Comparison of ENCODE assay signal across 12 cellular contexts in genomic region chr10:86355571-86356038, GRCh38. TPM values are rescaled to one million over a fixed set of nuclear protein-coding genes. Genes with fewer than 3 reads are reported as not detected.
DNase-seq lines count a peak whose midpoint lies in the region; TF ChIP-seq lines count a peak whose summit lies in the region.
"Had no signal": no experiment of that assay in that cellular context is flagged by ENCODE, and none has a peak within 500 bp of the region (broad histone marks: within the 10 kb centered on the region; RNA-seq: fewer than 3 reads in every experiment).

No MANE protein-coding gene starts in this region.

- no peak overlapping the region for H3K27ac ChIP-seq in transverse colon
- H3K27ac ChIP-seq in effector memory CD4-positive, alpha-beta T cell (ENCODE audit: insufficient read depth, low read length, poor library complexity, severe bottlenecking) = no peak overlapping the region
- H3K27ac ChIP-seq: thoracic aorta had no signal

- H3K9me3 ChIP-seq in transverse colon = no peaks in the 10 kb centered on the region
- H3K9me3 ChIP-seq in effector memory CD4-positive, alpha-beta T cell (ENCODE audit: control insufficient read depth, low read length) = no peaks in the 10 kb centered on the region
- H3K9me3 ChIP-seq: thoracic aorta had no signal

- no peaks in the 10 kb centered on the region for H3K9me3 Mint-ChIP-seq in MCF 10A (ENCODE audit: unreplicated experiment)

- H3K4me1 Mint-ChIP-seq in MCF 10A (ENCODE audit: insufficient read depth, unreplicated experiment) = no peaks in the 10 kb centered on the region

- H3K27ac Mint-ChIP-seq in MCF 10A (ENCODE audit: low read depth, unreplicated experiment) = no peak overlapping the region

- intact Hi-C loops in transverse colon (cut with DNase I; ENCODE audit: low total_unique reads) = no loop called here
- intact Hi-C loops in MCF 10A (cut with micrococcal nuclease) = no loop called here

- CTCF ChIA-PET in MCF 10A (lab: Yijun Ruan, JAX) = interaction anchor here (1.1 to 1.5 kb wide), 2 partner anchors 9 to 256 kb away, joined by 3 to 7 read pairs; no protein-coding TSS in a partner anchor

- POLR2A ChIA-PET in MCF 10A (lab: Yijun Ruan, JAX) = no interaction called here

- no peak for TF ChIP-seq CTCF in transverse colon (IDR thresholded peaks at IDR 0.05)
- no peak for TF ChIP-seq CTCF in MCF 10A (IDR thresholded peaks at IDR 0.05; ENCODE audit: unreplicated experiment)

- no peak overlapping the region for H3K4me3 Mint-ChIP-seq in MCF 10A (ENCODE audit: unreplicated experiment)

- in situ Hi-C loops in transverse colon (cut with MboI; ENCODE audit: low pct_ligation_motif_present in 1 of 4, low pct_unique_long_range_greater_than_20kb in 1 of 4, low sequenced_read_pairs in 3 of 4) = loop anchor here in 2 of 4 donors (25.0 kb wide), 3 partner anchors 268 to 818 kb away; no protein-coding TSS in a partner anchor

- no peaks in the 10 kb centered on the region for H3K36me3 ChIP-seq in transverse colon
- no peaks in the 10 kb centered on the region for H3K36me3 ChIP-seq in effector memory CD4-positive, alpha-beta T cell (ENCODE audit: control insufficient read depth, insufficient read depth, low read length)
- H3K36me3 ChIP-seq: thoracic aorta had no signal

- H3K4me1 ChIP-seq in transverse colon = peaks cover 0 to 11% (median 0%) of the 10 kb centered on the region in 4 donors
- no peaks in the 10 kb centered on the region for H3K4me1 ChIP-seq in effector memory CD4-positive, alpha-beta T cell (ENCODE audit: control insufficient read depth, insufficient read depth, low read length, poor library complexity, severe bottlenecking)

- WGBS in transverse colon (ENCODE audit: low coverage in 1 of 2), 2 donors = 52% methylated on average over 8 of the region's 8 CpGs; no CpG with 5 or more reads in 1 of the 2 donors

- no peak for TF ChIP-seq EP300 in transverse colon (IDR thresholded peaks at IDR 0.05; ENCODE audit: low read depth)

- no peak overlapping the region for H3K4me3 ChIP-seq in transverse colon
- no peak overlapping the region for H3K4me3 ChIP-seq in effector memory CD4-positive, alpha-beta T cell (ENCODE audit: insufficient read depth, low read depth, low read length, poor library complexity, severe bottlenecking)
- H3K4me3 ChIP-seq: K562, thoracic aorta had no signal

- no peaks in the 10 kb centered on the region for H3K27me3 Mint-ChIP-seq in MCF 10A (ENCODE audit: insufficient read depth, unreplicated experiment)

- BruUV-seq in MCF 10A (replicated peaks; lab: Mats Ljungman, UMichigan) = no TSS peak

- no peak for TF ChIP-seq POLR2A in transverse colon (IDR thresholded peaks at IDR 0.05)

- H3K36me3 Mint-ChIP-seq in MCF 10A (ENCODE audit: insufficient read depth, unreplicated experiment) = no peaks in the 10 kb centered on the region

- DNase-seq in NCI-H2196 (lab: John Stamatoyannopoulos, UW; ENCODE audit: unreplicated experiment) = peak; percentile 37
- DNase-seq in NCI-H2196 treated with DMSO at 0.1 percent for 48 hours (lab: John Stamatoyannopoulos, UW; ENCODE audit: unreplicated experiment) = no peak
- peak; percentile 68 for DNase-seq in UCSD-AML1 (lab: John Stamatoyannopoulos, UW; ENCODE audit: unreplicated experiment)
- DNase-seq in inferior parietal cortex (ENCODE audit: extremely low spot score) = peak; percentile 92
- peak; percentile 45 for DNase-seq in transverse colon
- DNase-seq in MCF 10A (ENCODE audit: unreplicated experiment) = no peak
- DNase-seq in NCI-H1105 treated with DMSO at 0.1 percent for 48 hours (lab: John Stamatoyannopoulos, UW) = no peak
- no peak for DNase-seq in effector memory CD4-positive, alpha-beta T cell
- DNase-seq: 8988T had no signal

- H3K27me3 ChIP-seq in transverse colon = no peaks in the 10 kb centered on the region
- no peaks in the 10 kb centered on the region for H3K27me3 ChIP-seq in effector memory CD4-positive, alpha-beta T cell (replicated peaks; ENCODE audit: control insufficient read depth, insufficient read depth, low read length, poor library complexity, severe bottlenecking)

RNA-seq across cellular contexts. Expression of gene GRID1, which starts 11.0 kb away (rescaled TPM):
- total RNA-seq in transverse colon (1 to 10 TPM in 2 of 4 donors, under 1 TPM in 2; 0.40 to 1.9 (median 1.00) TPM), MCF 10A (2022) (not detected in 2 replicates)
- total RNA-seq: myocyte had no signal

Comparison
In these comparisons a context has a peak if more than half of its experiments do, and no peak if none do; other contexts are left out.
1. DNase-seq: peak in NCI-H2196 (single experiment), UCSD-AML1 (single experiment), inferior parietal cortex (single experiment) and transverse colon (single experiment); none in NCI-H2196 treated with DMSO at 0.1 percent for 48 hours (single experiment), MCF 10A (single experiment), NCI-H1105 treated with DMSO at 0.1 percent for 48 hours (single experiment) and effector memory CD4-positive, alpha-beta T cell (0 of 3).